1 cellular context compared by ENCODE assay signal in the genomic region with DNA sequence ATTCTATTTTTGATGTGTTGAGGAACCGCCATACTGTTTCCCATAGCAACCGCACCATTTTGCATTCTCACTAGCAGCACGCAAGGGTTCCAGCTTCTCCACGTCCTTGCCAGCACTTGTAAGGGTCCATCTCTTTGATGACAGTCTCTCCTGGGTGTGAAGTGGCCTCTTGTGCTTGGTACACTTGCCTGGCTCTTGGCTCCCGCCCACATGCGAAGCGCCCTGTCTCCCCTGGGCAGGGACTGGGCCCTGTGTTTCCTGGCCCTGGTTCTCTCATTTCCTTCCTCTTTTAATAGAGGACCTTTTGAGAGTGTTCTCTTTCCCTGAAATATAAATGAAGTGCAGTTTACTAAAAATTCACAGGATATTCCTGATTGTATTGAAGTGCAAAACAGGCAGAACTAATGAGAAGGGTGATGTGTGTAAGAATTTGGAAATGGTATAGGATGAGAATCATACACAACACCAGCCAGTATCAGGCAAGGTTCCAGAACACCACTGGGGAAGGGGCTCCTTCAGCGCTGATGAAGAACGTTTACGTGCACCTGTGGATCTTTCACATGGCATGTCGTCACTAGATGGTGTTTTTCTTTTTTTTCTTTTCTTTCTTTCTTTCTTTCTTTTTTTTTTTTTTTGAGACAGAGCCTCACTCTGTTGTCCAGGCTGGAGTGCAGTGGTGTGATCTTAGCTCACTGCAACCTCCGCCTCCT.
TF ChIP-seq lines count a peak whose summit lies in the region.

No MANE protein-coding gene starts in this region.

TF ChIP-seq in H1, 55 proteins besides CTCF, POLR2A, EP300 and RAD21 (continued from another document):
- no peak for TF ChIP-seq SP4 (IDR thresholded peaks at IDR 0.05; ENCODE audit: low read length)
- TF ChIP-seq CBX5 (IDR thresholded peaks at IDR 0.05; ENCODE audit: low read depth, low read length) = no peak
- TF ChIP-seq CREB1 (IDR thresholded peaks at IDR 0.05) = no peak
